ENCODE assay signal across 26 cellular contexts in genomic region chr20:15378151-15378550, GRCh38.
A peak's percentile ranks its signal among the peaks of the same experiment; 100 is the strongest.
DNase-seq lines count a peak whose midpoint lies in the region; TF ChIP-seq lines count a peak whose summit lies in the region.
"Had no signal": no experiment of that assay in that cellular context is flagged by ENCODE, and none has a peak within 500 bp of the region (broad histone marks: within the 10 kb centered on the region; RNA-seq: fewer than 3 reads in every experiment).

No MANE protein-coding gene starts in this region.

- H3K9me3 Mint-ChIP-seq in mesothelial cell of epicardium: peaks cover 11% of the 10 kb centered on the region
- H3K9me3 Mint-ChIP-seq: neural crest cell; stimulated activated memory B cell treated with anti-CD40 and anti-IgM and Interleukin-4, amounts not matched to agents 10 μg/mL and 1 μg/mL and 100 μg/mL, for 72 hours had no signal

- peaks cover 3% of the 10 kb centered on the region for H3K36me3 Mint-ChIP-seq in mesothelial cell of epicardium
- H3K36me3 Mint-ChIP-seq: stimulated activated memory B cell treated with anti-CD40 and anti-IgM and Interleukin-4, amounts not matched to agents 10 μg/mL and 1 μg/mL and 100 μg/mL, for 72 hours; T-cell had no signal

- H3K27me3 Mint-ChIP-seq in mesothelial cell of epicardium (ENCODE audit: low read depth): no peaks in the 10 kb centered on the region
- H3K27me3 Mint-ChIP-seq: activated CD4-positive, alpha-beta T cell treated with anti-CD3 and anti-CD28 coated beads, Interleukin-2, amount 10 ng/mL, durations not matched to agents 24 days and 14 days; stimulated activated memory B cell treated with anti-CD40 and anti-IgM and Interleukin-4, amounts not matched to agents 10 μg/mL and 1 μg/mL and 100 μg/mL, for 72 hours; T-cell had no signal

- no peak overlapping the region for H3K27ac ChIP-seq in WERI-Rb-1
- H3K27ac ChIP-seq: PC-9, prostate gland, skin epidermis, testis, vagina had no signal

- no peaks in the 10 kb centered on the region for H3K4me1 ChIP-seq in BE2C
- H3K4me1 ChIP-seq: prostate gland, testis, vagina had no signal

- TF ChIP-seq CTCF in BE2C (IDR thresholded peaks at IDR 0.05; ENCODE audit: low read depth, low read length) (peak; percentile 58), WERI-Rb-1 (IDR thresholded peaks at IDR 0.05; ENCODE audit: low read depth, low read length) (peak; percentile 32; the same call in 1 of the 2 replicates), mesothelial cell of epicardium (IDR thresholded peaks at IDR 0.05; ENCODE audit: unreplicated experiment) (no peak)

- no peak overlapping the region for H3K27ac Mint-ChIP-seq in mesothelial cell of epicardium
- H3K27ac Mint-ChIP-seq: activated CD4-positive, alpha-beta T cell treated with anti-CD3 and anti-CD28 coated beads, Interleukin-2, amount 10 ng/mL, durations not matched to agents 24 days and 14 days; activated naive CD4-positive, alpha-beta T cell treated with anti-CD3 and anti-CD28 coated beads for 36 hours; activated T-cell treated with anti-CD3 and anti-CD28 coated beads, Interleukin-2, amount 50 U/mL, for 72 hours; stimulated activated memory B cell treated with anti-CD40 and anti-IgM and Interleukin-4, amounts not matched to agents 10 μg/mL and 1 μg/mL and 100 μg/mL, for 72 hours; T-cell had no signal

- DNase-seq in BE2C: no peak
- DNase-seq in H4 (ENCODE audit: low spot score): peak; percentile 12
- DNase-seq in WERI-Rb-1: no peak
- peak; percentile 38 for DNase-seq in iPS-NIHi7 (ENCODE audit: extremely low spot score)
- no peak for DNase-seq in activated CD4-positive, alpha-beta T cell treated with anti-CD3 and anti-CD28 coated beads for 1 hour
- DNase-seq in mesothelial cell of epicardium (ENCODE audit: low spot score in 2 of 2, unreplicated experiment in 2 of 2): no peak
- DNase-seq in stimulated activated CD4-positive, alpha-beta T cell treated with anti-CD3 and anti-CD28 coated beads, Interleukin-2, amount 100 ng/mL, for 48 hours: no peak
- DNase-seq: activated CD4-positive, alpha-beta T cell treated with anti-CD3 and anti-CD28 coated beads, Interleukin-2, amount 10 ng/mL, durations not matched to agents 24 days and 14 days; activated naive CD4-positive, alpha-beta T cell treated with anti-CD3 and anti-CD28 coated beads for 36 hours; activated T-cell treated with anti-CD3 and anti-CD28 coated beads, Interleukin-2, amount 50 U/mL, for 72 hours; AML-193; amygdala; caudate nucleus; MM.1S; NCI-H1436; NCI-H774; PC-9; SHP77 treated with DMSO at 0.1 percent for 48 hours; stimulated activated CD4-positive, alpha-beta T cell treated with anti-CD3 and anti-CD28 coated beads, Interleukin-2, amount 100 ng/mL, for 24 hours; T-cell; testis had no signal

- H3K4me3 Mint-ChIP-seq in mesothelial cell of epicardium: no peak overlapping the region
- H3K4me3 Mint-ChIP-seq: activated CD4-positive, alpha-beta T cell treated with anti-CD3 and anti-CD28 coated beads, Interleukin-2, amount 10 ng/mL, durations not matched to agents 24 days and 14 days; activated naive CD4-positive, alpha-beta T cell treated with anti-CD3 and anti-CD28 coated beads for 36 hours; activated T-cell treated with anti-CD3 and anti-CD28 coated beads, Interleukin-2, amount 50 U/mL, for 72 hours; neural crest cell; stimulated activated memory B cell treated with anti-CD40 and anti-IgM and Interleukin-4, amounts not matched to agents 10 μg/mL and 1 μg/mL and 100 μg/mL, for 72 hours; T-cell had no signal

- H3K27me3 ChIP-seq in BE2C (no peaks in the 10 kb centered on the region), WERI-Rb-1 (ENCODE audit: insufficient read depth, low read depth, severe bottlenecking) (no peaks in the 10 kb centered on the region)
- H3K27me3 ChIP-seq: testis, vagina had no signal

- H3K9me3 ChIP-seq in BE2C (no peaks in the 10 kb centered on the region), WERI-Rb-1 (ENCODE audit: severe bottlenecking) (no peaks in the 10 kb centered on the region)
- H3K9me3 ChIP-seq: prostate gland, testis, vagina had no signal

- H3K36me3 ChIP-seq in BE2C (no peaks in the 10 kb centered on the region), WERI-Rb-1 (no peaks in the 10 kb centered on the region)
- H3K36me3 ChIP-seq: prostate gland, vagina had no signal

- H3K4me1 Mint-ChIP-seq in mesothelial cell of epicardium: peaks cover 19% of the 10 kb centered on the region
- H3K4me1 Mint-ChIP-seq: activated CD4-positive, alpha-beta T cell treated with anti-CD3 and anti-CD28 coated beads, Interleukin-2, amount 10 ng/mL, durations not matched to agents 24 days and 14 days; neural crest cell; stimulated activated memory B cell treated with anti-CD40 and anti-IgM and Interleukin-4, amounts not matched to agents 10 μg/mL and 1 μg/mL and 100 μg/mL, for 72 hours; T-cell had no signal

- H3K4me3 ChIP-seq in BE2C (ENCODE audit: low read depth, low read length): no peak overlapping the region
- H3K4me3 ChIP-seq in WERI-Rb-1 (ENCODE audit: low read depth, low read length): no peak overlapping the region
- H3K4me3 ChIP-seq: PC-9, prostate gland, skin epidermis, testis, vagina had no signal

Comparison
In these comparisons a context has a peak if more than half of its experiments do, and no peak if none do; other contexts are left out.
1. DNase-seq: peak in H4 (single experiment) and iPS-NIHi7 (single experiment); none in BE2C (single experiment), WERI-Rb-1 (single experiment), activated CD4-positive, alpha-beta T cell treated with anti-CD3 and anti-CD28 coated beads for 1 hour (single experiment), mesothelial cell of epicardium (0 of 2) and stimulated activated CD4-positive, alpha-beta T cell treated with anti-CD3 and anti-CD28 coated beads, Interleukin-2, amount 100 ng/mL, for 48 hours (0 of 2).